1 cellular context compared by ENCODE assay signal in the genomic region with DNA sequence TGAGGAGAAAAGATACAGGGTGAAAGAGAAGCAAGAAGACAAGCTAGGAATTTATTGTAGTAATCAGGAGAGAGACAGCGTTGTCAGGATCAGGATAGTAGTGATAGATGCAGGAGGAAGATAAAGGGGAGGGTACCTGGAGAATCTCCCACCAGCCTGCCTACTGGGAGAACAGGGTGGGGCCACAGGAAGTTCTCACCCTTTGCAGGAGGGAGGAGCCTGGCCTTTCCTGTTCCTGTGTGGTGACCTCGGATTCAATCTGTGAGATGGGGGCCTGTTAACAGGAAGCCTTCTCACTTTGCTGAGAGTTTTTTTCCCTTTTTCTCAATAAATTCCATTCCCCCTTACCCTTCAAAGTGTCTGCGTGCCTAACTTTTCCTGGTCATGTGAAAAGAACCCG.
TF ChIP-seq lines count a peak whose summit lies in the region.

No MANE protein-coding gene starts in this region.

TF ChIP-seq in HCT116, 20 proteins besides CTCF, POLR2A, EP300 and RAD21:
- TF ChIP-seq, protein P1, sequence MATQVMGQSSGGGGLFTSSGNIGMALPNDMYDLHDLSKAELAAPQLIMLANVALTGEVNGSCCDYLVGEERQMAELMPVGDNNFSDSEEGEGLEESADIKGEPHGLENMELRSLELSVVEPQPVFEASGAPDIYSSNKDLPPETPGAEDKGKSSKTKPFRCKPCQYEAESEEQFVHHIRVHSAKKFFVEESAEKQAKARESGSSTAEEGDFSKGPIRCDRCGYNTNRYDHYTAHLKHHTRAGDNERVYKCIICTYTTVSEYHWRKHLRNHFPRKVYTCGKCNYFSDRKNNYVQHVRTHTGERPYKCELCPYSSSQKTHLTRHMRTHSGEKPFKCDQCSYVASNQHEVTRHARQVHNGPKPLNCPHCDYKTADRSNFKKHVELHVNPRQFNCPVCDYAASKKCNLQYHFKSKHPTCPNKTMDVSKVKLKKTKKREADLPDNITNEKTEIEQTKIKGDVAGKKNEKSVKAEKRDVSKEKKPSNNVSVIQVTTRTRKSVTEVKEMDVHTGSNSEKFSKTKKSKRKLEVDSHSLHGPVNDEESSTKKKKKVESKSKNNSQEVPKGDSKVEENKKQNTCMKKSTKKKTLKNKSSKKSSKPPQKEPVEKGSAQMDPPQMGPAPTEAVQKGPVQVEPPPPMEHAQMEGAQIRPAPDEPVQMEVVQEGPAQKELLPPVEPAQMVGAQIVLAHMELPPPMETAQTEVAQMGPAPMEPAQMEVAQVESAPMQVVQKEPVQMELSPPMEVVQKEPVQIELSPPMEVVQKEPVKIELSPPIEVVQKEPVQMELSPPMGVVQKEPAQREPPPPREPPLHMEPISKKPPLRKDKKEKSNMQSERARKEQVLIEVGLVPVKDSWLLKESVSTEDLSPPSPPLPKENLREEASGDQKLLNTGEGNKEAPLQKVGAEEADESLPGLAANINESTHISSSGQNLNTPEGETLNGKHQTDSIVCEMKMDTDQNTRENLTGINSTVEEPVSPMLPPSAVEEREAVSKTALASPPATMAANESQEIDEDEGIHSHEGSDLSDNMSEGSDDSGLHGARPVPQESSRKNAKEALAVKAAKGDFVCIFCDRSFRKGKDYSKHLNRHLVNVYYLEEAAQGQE (IDR thresholded peaks at IDR 0.05; ENCODE audit: low read depth), result no peak
- TF ChIP-seq ELF1 (IDR thresholded peaks at IDR 0.05; ENCODE audit: borderline replicate concordance, low read depth) (no peak), FOSL1 (IDR thresholded peaks at IDR 0.05; ENCODE audit: low read depth) (no peak), TCF7L2 (IDR thresholded peaks at IDR 0.05; ENCODE audit: borderline replicate concordance, extremely low read depth, insufficient read depth, insufficient read length) (no peak), CBX3 (IDR thresholded peaks at IDR 0.05; ENCODE audit: low read depth) (no peak), EZH2 (IDR thresholded peaks at IDR 0.05) (no peak)
- TF ChIP-seq, protein P2, sequence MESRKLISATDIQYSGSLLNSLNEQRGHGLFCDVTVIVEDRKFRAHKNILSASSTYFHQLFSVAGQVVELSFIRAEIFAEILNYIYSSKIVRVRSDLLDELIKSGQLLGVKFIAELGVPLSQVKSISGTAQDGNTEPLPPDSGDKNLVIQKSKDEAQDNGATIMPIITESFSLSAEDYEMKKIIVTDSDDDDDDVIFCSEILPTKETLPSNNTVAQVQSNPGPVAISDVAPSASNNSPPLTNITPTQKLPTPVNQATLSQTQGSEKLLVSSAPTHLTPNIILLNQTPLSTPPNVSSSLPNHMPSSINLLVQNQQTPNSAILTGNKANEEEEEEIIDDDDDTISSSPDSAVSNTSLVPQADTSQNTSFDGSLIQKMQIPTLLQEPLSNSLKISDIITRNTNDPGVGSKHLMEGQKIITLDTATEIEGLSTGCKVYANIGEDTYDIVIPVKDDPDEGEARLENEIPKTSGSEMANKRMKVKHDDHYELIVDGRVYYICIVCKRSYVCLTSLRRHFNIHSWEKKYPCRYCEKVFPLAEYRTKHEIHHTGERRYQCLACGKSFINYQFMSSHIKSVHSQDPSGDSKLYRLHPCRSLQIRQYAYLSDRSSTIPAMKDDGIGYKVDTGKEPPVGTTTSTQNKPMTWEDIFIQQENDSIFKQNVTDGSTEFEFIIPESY (IDR thresholded peaks at IDR 0.05; ENCODE audit: extremely low read depth, insufficient replicate concordance, low read length), result no peak
TF ChIP-seq in HCT116: peak in this region for 0.
